ENCODE assay signal across 14 cellular contexts in genomic region chrX:147737690-147738089, GRCh38.
"Had no signal": no experiment of that assay in that cellular context is flagged by ENCODE, and none has a peak within 500 bp of the region (broad histone marks: within the 10 kb centered on the region; RNA-seq: fewer than 3 reads in every experiment).

No MANE protein-coding gene starts in this region.

- DNase-seq: activated naive CD4-positive, alpha-beta T cell treated with anti-CD3 and anti-CD28 coated beads, Interleukin-2, amount 50 U/mL, for 16 hours; anterior cingulate cortex; endodermal cell; kidney; left ventricle myocardium inferior; occipital lobe; psoas muscle; right lobe of liver; substantia nigra; transverse colon had no signal

- H3K4me3 Mint-ChIP-seq: endodermal cell; memory B cell; nephron; stimulated activated memory B cell treated with anti-CD40 and anti-IgM and Interleukin-4, amounts not matched to agents 10 μg/mL and 1 μg/mL and 100 μg/mL, for 72 hours had no signal

- H3K27ac ChIP-seq: hepatocyte, left ventricle myocardium inferior, psoas muscle, right lobe of liver, transverse colon had no signal

- H3K4me1 Mint-ChIP-seq: memory B cell; nephron; stimulated activated memory B cell treated with anti-CD40 and anti-IgM and Interleukin-4, amounts not matched to agents 10 μg/mL and 1 μg/mL and 100 μg/mL, for 72 hours had no signal

- H3K4me3 ChIP-seq: hepatocyte, left ventricle myocardium inferior, psoas muscle, right lobe of liver, transverse colon had no signal

- H3K9me3 ChIP-seq: left ventricle myocardium inferior, psoas muscle, right lobe of liver, transverse colon had no signal

- H3K36me3 Mint-ChIP-seq: memory B cell; stimulated activated memory B cell treated with anti-CD40 and anti-IgM and Interleukin-4, amounts not matched to agents 10 μg/mL and 1 μg/mL and 100 μg/mL, for 72 hours had no signal

- H3K9me3 Mint-ChIP-seq: stimulated activated memory B cell treated with anti-CD40 and anti-IgM and Interleukin-4, amounts not matched to agents 10 μg/mL and 1 μg/mL and 100 μg/mL, for 72 hours had no signal

- H3K27me3 Mint-ChIP-seq: memory B cell; stimulated activated memory B cell treated with anti-CD40 and anti-IgM and Interleukin-4, amounts not matched to agents 10 μg/mL and 1 μg/mL and 100 μg/mL, for 72 hours had no signal

- H3K36me3 ChIP-seq: left ventricle myocardium inferior, right lobe of liver, transverse colon had no signal

- H3K27me3 ChIP-seq: hepatocyte, right lobe of liver, transverse colon had no signal

- H3K4me1 ChIP-seq: left ventricle myocardium inferior, psoas muscle, right lobe of liver, transverse colon had no signal

- H3K27ac Mint-ChIP-seq: endodermal cell; memory B cell; nephron; stimulated activated memory B cell treated with anti-CD40 and anti-IgM and Interleukin-4, amounts not matched to agents 10 μg/mL and 1 μg/mL and 100 μg/mL, for 72 hours had no signal

- ATAC-seq: psoas muscle; right lobe of liver; stimulated activated memory B cell treated with anti-CD40 and anti-IgM and Interleukin-4, amounts not matched to agents 10 μg/mL and 1 μg/mL and 100 μg/mL, for 72 hours had no signal
